In the genomic region with DNA sequence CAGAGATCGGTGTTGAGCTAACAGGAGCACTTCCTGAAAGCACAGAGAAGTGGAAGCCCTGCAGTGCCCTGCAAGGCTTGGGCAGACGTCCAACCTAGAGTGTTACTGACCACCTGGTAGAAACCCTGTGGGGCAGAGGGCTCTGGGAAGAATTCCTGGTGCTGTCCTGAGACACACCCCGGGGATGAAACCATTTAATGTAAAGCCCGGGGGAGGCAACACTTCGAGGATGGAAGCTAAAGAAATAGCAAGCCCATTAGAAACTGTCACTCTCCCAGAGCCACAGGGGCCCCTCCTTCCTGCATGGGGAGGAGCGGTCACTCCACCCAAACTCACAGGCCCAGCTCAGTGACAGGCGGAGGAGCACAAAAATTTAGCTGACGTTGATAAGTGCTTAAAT, we compare ENCODE assay signal across 1 cellular context.
TF ChIP-seq lines count a peak whose summit lies in the region.

No MANE protein-coding gene starts in this region.

TF ChIP-seq in HepG2, 621 proteins besides CTCF, POLR2A, EP300 and RAD21:
- TF ChIP-seq DMAP1 (CRISPR knock-in tag; IDR thresholded peaks at IDR 0.05) (no peak), ZNF256 (CRISPR knock-in tag; conservative IDR thresholded peaks at IDR 0.05) (no peak), SIN3B (IDR thresholded peaks at IDR 0.05; ENCODE audit: low read length) (no peak), NFE2 (CRISPR knock-in tag; IDR thresholded peaks at IDR 0.05) (no peak), MTA1 (CRISPR knock-in tag; IDR thresholded peaks at IDR 0.05; ENCODE audit: borderline replicate concordance) (no peak), FOXP1 (IDR thresholded peaks at IDR 0.05) (no peak), FOXP1 (CRISPR knock-in tag; IDR thresholded peaks at IDR 0.05) (no peak), TAF15 (IDR thresholded peaks at IDR 0.05; ENCODE audit: low read depth, low read length, poor library complexity, severe bottlenecking) (no peak)
- TF ChIP-seq, protein P1, sequence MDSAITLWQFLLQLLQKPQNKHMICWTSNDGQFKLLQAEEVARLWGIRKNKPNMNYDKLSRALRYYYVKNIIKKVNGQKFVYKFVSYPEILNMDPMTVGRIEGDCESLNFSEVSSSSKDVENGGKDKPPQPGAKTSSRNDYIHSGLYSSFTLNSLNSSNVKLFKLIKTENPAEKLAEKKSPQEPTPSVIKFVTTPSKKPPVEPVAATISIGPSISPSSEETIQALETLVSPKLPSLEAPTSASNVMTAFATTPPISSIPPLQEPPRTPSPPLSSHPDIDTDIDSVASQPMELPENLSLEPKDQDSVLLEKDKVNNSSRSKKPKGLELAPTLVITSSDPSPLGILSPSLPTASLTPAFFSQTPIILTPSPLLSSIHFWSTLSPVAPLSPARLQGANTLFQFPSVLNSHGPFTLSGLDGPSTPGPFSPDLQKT (CRISPR knock-in tag; IDR thresholded peaks at IDR 0.05; ENCODE audit: borderline replicate concordance) = no peak
